ENCODE assay signal across 1 cellular context in the genomic region with DNA sequence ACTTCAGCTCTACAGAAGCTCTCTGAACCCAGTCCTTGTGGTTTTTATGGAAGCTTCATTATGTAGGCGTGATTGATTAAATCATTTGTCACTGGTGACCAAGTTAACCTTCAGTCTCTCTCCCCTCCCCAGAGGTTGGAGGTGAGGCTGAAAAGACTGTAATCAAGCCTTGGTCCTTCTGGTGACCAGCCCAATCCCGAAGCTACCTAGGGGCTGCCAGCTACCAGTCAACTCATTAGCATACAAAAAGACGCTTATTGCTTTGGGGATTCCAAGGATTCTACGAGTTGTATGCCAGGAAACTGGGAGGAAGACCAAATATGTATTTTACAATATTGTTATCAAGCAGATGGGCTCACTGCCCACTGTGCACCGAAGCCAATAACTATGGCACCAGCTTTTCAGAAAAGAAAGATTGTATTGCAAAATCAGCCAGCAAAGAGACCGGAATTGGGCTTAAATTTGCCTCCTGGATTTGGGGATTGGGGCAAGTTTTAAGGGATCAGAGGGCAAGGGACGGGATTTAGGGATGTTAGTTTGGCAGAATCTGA.
TF ChIP-seq lines count a peak whose summit lies in the region.

No MANE protein-coding gene starts in this region.

TF ChIP-seq in GM23338, 12 proteins besides CTCF, POLR2A, EP300 and RAD21 (continued from another document):
- TF ChIP-seq, protein P1, sequence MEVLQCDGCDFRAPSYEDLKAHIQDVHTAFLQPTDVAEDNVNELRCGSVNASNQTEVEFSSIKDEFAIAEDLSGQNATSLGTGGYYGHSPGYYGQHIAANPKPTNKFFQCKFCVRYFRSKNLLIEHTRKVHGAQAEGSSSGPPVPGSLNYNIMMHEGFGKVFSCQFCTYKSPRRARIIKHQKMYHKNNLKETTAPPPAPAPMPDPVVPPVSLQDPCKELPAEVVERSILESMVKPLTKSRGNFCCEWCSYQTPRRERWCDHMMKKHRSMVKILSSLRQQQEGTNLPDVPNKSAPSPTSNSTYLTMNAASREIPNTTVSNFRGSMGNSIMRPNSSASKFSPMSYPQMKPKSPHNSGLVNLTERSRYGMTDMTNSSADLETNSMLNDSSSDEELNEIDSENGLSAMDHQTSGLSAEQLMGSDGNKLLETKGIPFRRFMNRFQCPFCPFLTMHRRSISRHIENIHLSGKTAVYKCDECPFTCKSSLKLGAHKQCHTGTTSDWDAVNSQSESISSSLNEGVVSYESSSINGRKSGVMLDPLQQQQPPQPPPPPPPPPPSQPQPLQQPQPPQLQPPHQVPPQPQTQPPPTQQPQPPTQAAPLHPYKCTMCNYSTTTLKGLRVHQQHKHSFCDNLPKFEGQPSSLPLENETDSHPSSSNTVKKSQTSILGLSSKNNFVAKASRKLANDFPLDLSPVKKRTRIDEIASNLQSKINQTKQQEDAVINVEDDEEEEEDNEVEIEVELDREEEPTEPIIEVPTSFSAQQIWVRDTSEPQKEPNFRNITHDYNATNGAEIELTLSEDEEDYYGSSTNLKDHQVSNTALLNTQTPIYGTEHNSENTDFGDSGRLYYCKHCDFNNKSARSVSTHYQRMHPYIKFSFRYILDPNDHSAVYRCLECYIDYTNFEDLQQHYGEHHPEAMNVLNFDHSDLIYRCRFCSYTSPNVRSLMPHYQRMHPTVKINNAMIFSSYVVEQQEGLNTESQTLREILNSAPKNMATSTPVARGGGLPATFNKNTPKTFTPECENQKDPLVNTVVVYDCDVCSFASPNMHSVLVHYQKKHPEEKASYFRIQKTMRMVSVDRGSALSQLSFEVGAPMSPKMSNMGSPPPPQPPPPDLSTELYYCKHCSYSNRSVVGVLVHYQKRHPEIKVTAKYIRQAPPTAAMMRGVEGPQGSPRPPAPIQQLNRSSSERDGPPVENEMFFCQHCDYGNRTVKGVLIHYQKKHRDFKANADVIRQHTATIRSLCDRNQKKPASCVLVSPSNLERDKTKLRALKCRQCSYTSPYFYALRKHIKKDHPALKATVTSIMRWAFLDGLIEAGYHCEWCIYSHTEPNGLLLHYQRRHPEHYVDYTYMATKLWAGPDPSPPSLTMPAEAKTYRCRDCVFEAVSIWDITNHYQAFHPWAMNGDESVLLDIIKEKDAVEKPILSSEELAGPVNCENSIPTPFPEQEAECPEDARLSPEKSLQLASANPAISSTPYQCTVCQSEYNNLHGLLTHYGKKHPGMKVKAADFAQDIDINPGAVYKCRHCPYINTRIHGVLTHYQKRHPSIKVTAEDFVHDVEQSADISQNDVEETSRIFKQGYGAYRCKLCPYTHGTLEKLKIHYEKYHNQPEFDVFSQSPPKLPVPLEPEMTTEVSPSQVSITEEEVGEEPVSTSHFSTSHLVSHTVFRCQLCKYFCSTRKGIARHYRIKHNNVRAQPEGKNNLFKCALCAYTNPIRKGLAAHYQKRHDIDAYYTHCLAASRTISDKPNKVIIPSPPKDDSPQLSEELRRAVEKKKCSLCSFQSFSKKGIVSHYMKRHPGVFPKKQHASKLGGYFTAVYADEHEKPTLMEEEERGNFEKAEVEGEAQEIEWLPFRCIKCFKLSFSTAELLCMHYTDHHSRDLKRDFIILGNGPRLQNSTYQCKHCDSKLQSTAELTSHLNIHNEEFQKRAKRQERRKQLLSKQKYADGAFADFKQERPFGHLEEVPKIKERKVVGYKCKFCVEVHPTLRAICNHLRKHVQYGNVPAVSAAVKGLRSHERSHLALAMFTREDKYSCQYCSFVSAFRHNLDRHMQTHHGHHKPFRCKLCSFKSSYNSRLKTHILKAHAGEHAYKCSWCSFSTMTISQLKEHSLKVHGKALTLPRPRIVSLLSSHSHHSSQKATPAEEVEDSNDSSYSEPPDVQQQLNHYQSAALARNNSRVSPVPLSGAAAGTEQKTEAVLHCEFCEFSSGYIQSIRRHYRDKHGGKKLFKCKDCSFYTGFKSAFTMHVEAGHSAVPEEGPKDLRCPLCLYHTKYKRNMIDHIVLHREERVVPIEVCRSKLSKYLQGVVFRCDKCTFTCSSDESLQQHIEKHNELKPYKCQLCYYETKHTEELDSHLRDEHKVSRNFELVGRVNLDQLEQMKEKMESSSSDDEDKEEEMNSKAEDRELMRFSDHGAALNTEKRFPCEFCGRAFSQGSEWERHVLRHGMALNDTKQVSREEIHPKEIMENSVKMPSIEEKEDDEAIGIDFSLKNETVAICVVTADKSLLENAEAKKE (CRISPR knock-in tag; IDR thresholded peaks at IDR 0.05): no peak
- no peak for TF ChIP-seq EZH2 (IDR thresholded peaks at IDR 0.05; ENCODE audit: low read depth, unreplicated experiment)
- TF ChIP-seq POLR2AphosphoS5 (IDR thresholded peaks at IDR 0.05; ENCODE audit: low read depth): no peak
